8 cellular contexts compared by ENCODE assay signal in the genomic region with DNA sequence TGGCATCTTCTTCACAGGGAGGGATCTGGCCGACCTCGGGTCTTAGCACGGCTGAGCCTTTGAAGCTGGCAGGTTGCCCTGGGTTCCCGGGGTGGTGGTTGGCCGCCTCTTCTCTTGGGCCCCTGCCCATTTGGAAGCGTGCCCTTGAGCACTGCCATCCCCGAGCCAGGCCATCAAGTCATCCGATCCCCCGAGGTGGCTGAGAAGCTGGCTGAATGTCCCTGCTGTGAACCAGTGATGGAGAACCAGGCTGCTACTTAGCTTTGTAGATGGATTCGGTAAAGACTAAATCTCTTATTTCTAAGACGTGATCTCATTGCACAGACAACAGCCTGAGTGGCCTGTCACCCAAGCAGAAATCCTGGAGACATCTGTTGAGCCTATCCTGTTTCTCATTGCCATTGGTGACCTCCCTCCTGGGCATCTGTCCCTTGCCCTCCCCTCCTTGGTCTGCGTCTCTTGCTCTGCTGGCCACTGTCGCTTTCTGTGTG.
DNase-seq lines count a peak whose midpoint lies in the region; ATAC-seq, FAIRE-seq and TF ChIP-seq lines count a peak whose summit lies in the region.

No MANE protein-coding gene starts in this region.

- DNase-seq in GM03348 (ENCODE audit: low spot score): peak; percentile 24
- peak; percentile 88 for DNase-seq in right atrium auricular region (ENCODE audit: low spot score)
- DNase-seq in activated CD4-positive, alpha-beta T cell treated with anti-CD3 and anti-CD28 coated beads for 36 hours: no peak
- DNase-seq in small intestine: no peak

- peak; percentile 80 for ATAC-seq in SK-N-SH treated with all-trans-retinoic acid at 6 μM for 48 hours
- no peak for ATAC-seq in HG03565 (IDR thresholded peaks at IDR 0.05; ENCODE audit: unreplicated experiment)
- no peak for ATAC-seq in activated CD4-positive, alpha-beta T cell treated with anti-CD3 and anti-CD28 coated beads for 36 hours
- ATAC-seq in HG03175 (IDR thresholded peaks at IDR 0.05; ENCODE audit: unreplicated experiment): no peak

- peak overlapping the region in 1 of 3 donors; percentile 57 for H3K9ac ChIP-seq in skeletal muscle tissue (ENCODE audit: low read depth in 1 of 3, low read length in 3 of 3)

- H3K27me3 ChIP-seq in right atrium auricular region: no peaks in the 10 kb centered on the region
- no peaks in the 10 kb centered on the region for H3K27me3 ChIP-seq in skeletal muscle tissue (ENCODE audit: control insufficient read depth in 3 of 3, insufficient read depth in 3 of 3, low read length in 3 of 3)
- H3K27me3 ChIP-seq in small intestine (ENCODE audit: control insufficient read depth in 2 of 2, insufficient read depth in 2 of 2, low read length in 2 of 2): no peaks in the 10 kb centered on the region

- CTCF ChIA-PET in activated CD4-positive, alpha-beta T cell treated with anti-CD3 and anti-CD28 coated beads for 36 hours (lab: Charles Lee): interaction anchor here (0.6 to 0.8 kb wide), 2 partner anchors 11 to 52 kb away, joined by 3 read pairs; no protein-coding TSS in a partner anchor

- intact Hi-C loops in activated CD4-positive, alpha-beta T cell treated with anti-CD3 and anti-CD28 coated beads for 36 hours (cut with DNase I, micrococcal nuclease): no loop called here

- H3K4me3 Mint-ChIP-seq in activated CD4-positive, alpha-beta T cell treated with anti-CD3 and anti-CD28 coated beads for 36 hours: no peak overlapping the region

- no peaks in the 10 kb centered on the region for H3K36me3 Mint-ChIP-seq in activated CD4-positive, alpha-beta T cell treated with anti-CD3 and anti-CD28 coated beads for 36 hours (ENCODE audit: low read depth)

- TF ChIP-seq CTCF in right atrium auricular region (IDR thresholded peaks at IDR 0.05): no peak

- H3K4me1 Mint-ChIP-seq in activated CD4-positive, alpha-beta T cell treated with anti-CD3 and anti-CD28 coated beads for 36 hours: peaks cover 48% of the 10 kb centered on the region

- H3K27ac ChIP-seq in right atrium auricular region: peak overlapping the region; percentile 74 to 77
- peak overlapping the region; percentile 60 for H3K27ac ChIP-seq in skeletal muscle tissue (ENCODE audit: low read depth, low read length)
- H3K27ac ChIP-seq in small intestine (ENCODE audit: low read depth in 1 of 2, low read length in 1 of 2): peak overlapping the region in 1 of 2 donors; percentile 69

- 35 to 47% (median 40%) methylated on average over 13 of the region's 13 CpGs for WGBS in small intestine, 3 donors

- POLR2A ChIA-PET in activated CD4-positive, alpha-beta T cell treated with anti-CD3 and anti-CD28 coated beads for 36 hours (lab: Charles Lee): no interaction called here

- H3K4me1 ChIP-seq in right atrium auricular region (peaks cover 0 to 85% of the 10 kb centered on the region in 2 donors), skeletal muscle tissue (ENCODE audit: control insufficient read depth in 3 of 3, insufficient read depth in 3 of 3, low read length in 3 of 3) (peaks cover 65 to 77% (median 69%) of the 10 kb centered on the region in 3 donors), small intestine (ENCODE audit: control insufficient read depth in 2 of 2, insufficient read depth in 1 of 2, low read depth in 1 of 2, low read length in 1 of 2) (peaks cover 5 to 22% of the 10 kb centered on the region in 2 donors)

- no peak overlapping the region for H3K4me3 ChIP-seq in right atrium auricular region
- H3K4me3 ChIP-seq in skeletal muscle tissue (ENCODE audit: low read length in 3 of 3): peak overlapping the region in 2 of 3 donors; percentile 12 to 41
- no peak overlapping the region for H3K4me3 ChIP-seq in small intestine (ENCODE audit: low read depth in 1 of 2, low read length in 2 of 2)

- H3K9me3 ChIP-seq in right atrium auricular region (no peaks in the 10 kb centered on the region), skeletal muscle tissue (ENCODE audit: control insufficient read depth in 3 of 3, low read length in 3 of 3) (no peaks in the 10 kb centered on the region), small intestine (ENCODE audit: control insufficient read depth, low read depth) (no peaks in the 10 kb centered on the region)

- no peaks in the 10 kb centered on the region for H3K27me3 Mint-ChIP-seq in activated CD4-positive, alpha-beta T cell treated with anti-CD3 and anti-CD28 coated beads for 36 hours

- H3K36me3 ChIP-seq in right atrium auricular region (no peaks in the 10 kb centered on the region), skeletal muscle tissue (ENCODE audit: control insufficient read depth in 3 of 3, insufficient read depth in 3 of 3, low read length in 3 of 3) (no peaks in the 10 kb centered on the region), small intestine (ENCODE audit: control insufficient read depth in 2 of 2, insufficient read depth in 2 of 2, low read length in 2 of 2) (no peaks in the 10 kb centered on the region)

- H3K9me3 Mint-ChIP-seq in activated CD4-positive, alpha-beta T cell treated with anti-CD3 and anti-CD28 coated beads for 36 hours (ENCODE audit: low read depth): no peaks in the 10 kb centered on the region

- no peak for FAIRE-seq in small intestine (lab: Jason Lieb, UNC)

- H3K27ac Mint-ChIP-seq in activated CD4-positive, alpha-beta T cell treated with anti-CD3 and anti-CD28 coated beads for 36 hours: no peak overlapping the region

TF ChIP-seq in SK-N-SH treated with all-trans-retinoic acid at 6 μM for 48 hours, 23 proteins besides CTCF, POLR2A, EP300 and RAD21:
- TF ChIP-seq ESRRG (CRISPR knock-in tag; IDR thresholded peaks at IDR 0.05): no peak
TF ChIP-seq in SK-N-SH treated with all-trans-retinoic acid at 6 μM for 48 hours: peak in this region for 0.

Comparison
In these comparisons a context has a peak if more than half of its experiments do, and no peak if none do; other contexts are left out.
1. DNase-seq: peak in GM03348 (single experiment) and right atrium auricular region (single experiment); none in activated CD4-positive, alpha-beta T cell treated with anti-CD3 and anti-CD28 coated beads for 36 hours (single experiment) and small intestine (single experiment).
2. H3K4me3 ChIP-seq: peak in skeletal muscle tissue (2 of 3); none in right atrium auricular region (0 of 2) and small intestine (0 of 2).